In genomic region chr6:32845381-32845884, GRCh38 we compare ENCODE assay signal across 8 cellular contexts. TPM values are rescaled to one million over a fixed set of nuclear protein-coding genes. Genes with fewer than 3 reads are reported as not detected.
DNase-seq lines count a peak whose midpoint lies in the region; ATAC-seq, FAIRE-seq and TF ChIP-seq lines count a peak whose summit lies in the region.

No MANE protein-coding gene starts in this region.

- peaks cover 41% of the 10 kb centered on the region for H3K79me2 ChIP-seq in MM.1S (ENCODE audit: low read length)

- TF ChIP-seq CTCF in MM.1S (IDR thresholded peaks at IDR 0.05; ENCODE audit: low read length) = no peak

- DNase-seq in CD4-positive, alpha-beta memory T cell = peak; percentile 43 to 76 (median 57)
- DNase-seq in MM.1S (peak; percentile 33), G401 (ENCODE audit: low spot score) (no peak), HTR-8/SVneo (ENCODE audit: insufficient read length, low spot score) (no peak), NCI-H510A treated with DMSO at 0.1 percent for 48 hours (lab: John Stamatoyannopoulos, UW) (no peak)
- DNase-seq in activated naive CD4-positive, alpha-beta T cell treated with anti-CD3 and anti-CD28 coated beads, Interleukin-2, amount 10 ng/mL, durations not matched to agents 7 days and 5 days = peak; percentile 69
- DNase-seq in natural killer cell treated with Interleukin-12 subunit alpha and Interleukin-12 subunit beta and Interleukin-15 and Interleukin-18, amount 100 ng/mL, for 72 hours (ENCODE audit: low spot score) = peak; percentile 74

- peak overlapping the region; percentile 94 to 100 (median 97) for H3K4me3 Mint-ChIP-seq in CD4-positive, alpha-beta memory T cell
- H3K4me3 Mint-ChIP-seq in activated naive CD4-positive, alpha-beta T cell treated with anti-CD3 and anti-CD28 coated beads, Interleukin-2, amount 10 ng/mL, durations not matched to agents 7 days and 5 days = peak overlapping the region; percentile 98
- peak overlapping the region; percentile 95 for H3K4me3 Mint-ChIP-seq in natural killer cell treated with Interleukin-12 subunit alpha and Interleukin-12 subunit beta and Interleukin-15 and Interleukin-18, amount 100 ng/mL, for 72 hours

- peak overlapping the region; percentile 99 to 100 (median 99) for H3K27ac Mint-ChIP-seq in CD4-positive, alpha-beta memory T cell
- peak overlapping the region; percentile 100 for H3K27ac Mint-ChIP-seq in activated naive CD4-positive, alpha-beta T cell treated with anti-CD3 and anti-CD28 coated beads, Interleukin-2, amount 10 ng/mL, durations not matched to agents 7 days and 5 days
- H3K27ac Mint-ChIP-seq in natural killer cell treated with Interleukin-12 subunit alpha and Interleukin-12 subunit beta and Interleukin-15 and Interleukin-18, amount 100 ng/mL, for 72 hours = peak overlapping the region; percentile 98 to 100

- H4K20me1 ChIP-seq in MM.1S (ENCODE audit: insufficient read depth, low read length) = no peaks in the 10 kb centered on the region

- FAIRE-seq in HTR-8/SVneo (lab: Jason Lieb, UNC) = no peak

- H3K4me1 Mint-ChIP-seq in CD4-positive, alpha-beta memory T cell = peaks cover 61 to 97% (median 71%) of the 10 kb centered on the region in 4 donors
- H3K4me1 Mint-ChIP-seq in activated naive CD4-positive, alpha-beta T cell treated with anti-CD3 and anti-CD28 coated beads, Interleukin-2, amount 10 ng/mL, durations not matched to agents 7 days and 5 days = peaks cover 78% of the 10 kb centered on the region
- peaks cover 81 to 85% of the 10 kb centered on the region in 2 donors for H3K4me1 Mint-ChIP-seq in natural killer cell treated with Interleukin-12 subunit alpha and Interleukin-12 subunit beta and Interleukin-15 and Interleukin-18, amount 100 ng/mL, for 72 hours (ENCODE audit: low read depth in 2 of 2)

- H3K9ac ChIP-seq in MM.1S (ENCODE audit: low read length) = peak overlapping the region; percentile 81; the same call in 1 of the 2 replicates

- ATAC-seq in natural killer cell treated with Interleukin-12 subunit alpha and Interleukin-12 subunit beta and Interleukin-15 and Interleukin-18, amount 100 ng/mL, for 72 hours = peak in 1 of 2 donors; percentile 1
- no peak for ATAC-seq in HG03439 (IDR thresholded peaks at IDR 0.05; ENCODE audit: unreplicated experiment)

- H3K9me3 ChIP-seq in CD4-positive, alpha-beta memory T cell (ENCODE audit: control insufficient read depth in 1 of 2, low read length in 2 of 2) = no peaks in the 10 kb centered on the region
- no peaks in the 10 kb centered on the region for H3K9me3 ChIP-seq in MM.1S (replicated peaks; ENCODE audit: insufficient read depth, low read length)

- CTCF ChIA-PET in CD4-positive, alpha-beta memory T cell (lab: Charles Lee; ENCODE audit: partially characterized antibody) = interaction anchor here (0.8 to 11.2 kb wide), 13 partner anchors 12 to 139 kb away, joined by 3 to 480 read pairs (median 4); partner anchors contain the start of genes PSMB9 and TAP1
- CTCF ChIA-PET in activated naive CD4-positive, alpha-beta T cell treated with anti-CD3 and anti-CD28 coated beads, Interleukin-2, amount 10 ng/mL, durations not matched to agents 7 days and 5 days (lab: Charles Lee) = interaction anchor here (0.8 to 3.1 kb wide), 7 partner anchors 9 to 139 kb away, joined by 3 to 46 read pairs (median 4); partner anchors contain the start of genes HLA-DMA, PSMB9 and TAP1

- H3K9me2 ChIP-seq in MM.1S (replicated peaks; ENCODE audit: insufficient read depth, low read length) = no peaks in the 10 kb centered on the region

- H3K36me3 ChIP-seq in CD4-positive, alpha-beta memory T cell (ENCODE audit: insufficient read depth, low read length) = peaks cover 63% of the 10 kb centered on the region
- H3K36me3 ChIP-seq in MM.1S (replicated peaks; ENCODE audit: insufficient read depth, low read length) = 0 out of 2 replicates have a peak, but pooled peaks cover 1% of the 10 kb centered on the region

- peak overlapping the region; percentile 82 for H3K4me2 ChIP-seq in MM.1S (ENCODE audit: low read depth, low read length)

- peak overlapping the region; percentile 89 to 98 for H3K4me3 ChIP-seq in CD4-positive, alpha-beta memory T cell (ENCODE audit: low read length in 2 of 2)
- H3K4me3 ChIP-seq in MM.1S (ENCODE audit: low read length) = peak overlapping the region; percentile 88

- POLR2A ChIA-PET in CD4-positive, alpha-beta memory T cell (lab: Charles Lee; ENCODE audit: partially characterized antibody) = interaction anchor here (0.7 to 11.6 kb wide), 31 partner anchors 8 to 1270 kb away, joined by 3 to 1160 read pairs (median 8); partner anchors contain the start of genes B3GALT4, BAG6, BRD2 and GPSM3

- H3K4me1 ChIP-seq in CD4-positive, alpha-beta memory T cell (ENCODE audit: insufficient read depth, low read length) = peaks cover 79% of the 10 kb centered on the region
- H3K4me1 ChIP-seq in MM.1S (ENCODE audit: low read length) = peaks cover 21% of the 10 kb centered on the region

- H3F3A ChIP-seq in MM.1S (ENCODE audit: insufficient read depth, low read length) = peaks cover 23% of the 10 kb centered on the region

- no peaks in the 10 kb centered on the region for H3K27me3 Mint-ChIP-seq in CD4-positive, alpha-beta memory T cell
- H3K27me3 Mint-ChIP-seq in activated naive CD4-positive, alpha-beta T cell treated with anti-CD3 and anti-CD28 coated beads, Interleukin-2, amount 10 ng/mL, durations not matched to agents 7 days and 5 days = no peaks in the 10 kb centered on the region
- no peaks in the 10 kb centered on the region for H3K27me3 Mint-ChIP-seq in natural killer cell treated with Interleukin-12 subunit alpha and Interleukin-12 subunit beta and Interleukin-15 and Interleukin-18, amount 100 ng/mL, for 72 hours

- H3K9me3 Mint-ChIP-seq in CD4-positive, alpha-beta memory T cell = no peaks in the 10 kb centered on the region
- no peaks in the 10 kb centered on the region for H3K9me3 Mint-ChIP-seq in activated naive CD4-positive, alpha-beta T cell treated with anti-CD3 and anti-CD28 coated beads, Interleukin-2, amount 10 ng/mL, durations not matched to agents 7 days and 5 days
- H3K9me3 Mint-ChIP-seq in natural killer cell treated with Interleukin-12 subunit alpha and Interleukin-12 subunit beta and Interleukin-15 and Interleukin-18, amount 100 ng/mL, for 72 hours = no peaks in the 10 kb centered on the region

- H3K36me3 Mint-ChIP-seq in CD4-positive, alpha-beta memory T cell = peaks cover 78 to 92% of the 10 kb centered on the region in 2 donors
- H3K36me3 Mint-ChIP-seq in activated naive CD4-positive, alpha-beta T cell treated with anti-CD3 and anti-CD28 coated beads, Interleukin-2, amount 10 ng/mL, durations not matched to agents 7 days and 5 days = peaks cover 89% of the 10 kb centered on the region
- peaks cover 78% of the 10 kb centered on the region for H3K36me3 Mint-ChIP-seq in natural killer cell treated with Interleukin-12 subunit alpha and Interleukin-12 subunit beta and Interleukin-15 and Interleukin-18, amount 100 ng/mL, for 72 hours

- in situ Hi-C loops in G401 (cut with HindIII; ENCODE audit: low sequenced_read_pairs) = no loop called here

- H3K27me3 ChIP-seq in CD4-positive, alpha-beta memory T cell (ENCODE audit: insufficient read depth, low read length) = no peaks in the 10 kb centered on the region
- H3K27me3 ChIP-seq in MM.1S (replicated peaks; ENCODE audit: insufficient read depth, low read length) = no peaks in the 10 kb centered on the region

- intact Hi-C loops in CD4-positive, alpha-beta memory T cell (cut with micrococcal nuclease) = loop anchor here (2.0 to 10.0 kb wide), 2 partner anchors 49 to 1191 kb away; partner anchors contain the start of genes APOM and BAG6

- H3K27ac ChIP-seq in CD4-positive, alpha-beta memory T cell (ENCODE audit: low read depth, low read length) = peak overlapping the region; percentile 99
- H3K27ac ChIP-seq in MM.1S (ENCODE audit: low read length) = peak overlapping the region; percentile 87

- no peak overlapping the region for H2AFZ ChIP-seq in MM.1S (ENCODE audit: low read length)

RNA-seq across cellular contexts. Expression of gene PSMB8, which starts 1.6 kb away (rescaled TPM):
- 100 to 1,000 TPM; 134 to 138 TPM for total RNA-seq in CD4-positive, alpha-beta memory T cell
- polyA plus RNA-seq in CD4-positive, alpha-beta memory T cell = 100 to 1,000 TPM; 363 to 426 TPM
- 100 to 1,000 TPM; 259 to 356 TPM for total RNA-seq in natural killer cell treated with Interleukin-12 subunit alpha and Interleukin-12 subunit beta and Interleukin-15 and Interleukin-18, amount 100 ng/mL, for 72 hours
- total RNA-seq in G401 (2014; rRNA removed; shearing (Covaris generic)) = not detected in 2 replicates

RNA-seq across cellular contexts. Expression of gene TAP2, which starts 6.9 kb away (rescaled TPM):
- total RNA-seq in CD4-positive, alpha-beta memory T cell = 100 to 1,000 TPM; 106 to 112 TPM
- polyA plus RNA-seq in CD4-positive, alpha-beta memory T cell = 10 to 100 TPM; 11.0 to 16.5 TPM
- total RNA-seq in natural killer cell treated with Interleukin-12 subunit alpha and Interleukin-12 subunit beta and Interleukin-15 and Interleukin-18, amount 100 ng/mL, for 72 hours = 100 to 1,000 TPM; 220 to 252 TPM
- 8.9 and 14.5 TPM in 2 replicates for total RNA-seq in G401 (2014; rRNA removed; shearing (Covaris generic))

RNA-seq across cellular contexts. Expression of gene TAP1, which starts 8.1 kb away (rescaled TPM):
- 100 to 1,000 TPM; 136 to 141 TPM for total RNA-seq in CD4-positive, alpha-beta memory T cell
- 100 to 1,000 TPM; 300 to 324 TPM for polyA plus RNA-seq in CD4-positive, alpha-beta memory T cell
- total RNA-seq in natural killer cell treated with Interleukin-12 subunit alpha and Interleukin-12 subunit beta and Interleukin-15 and Interleukin-18, amount 100 ng/mL, for 72 hours = 100 to 1,000 TPM; 512 to 588 TPM
- 33.4 and 41.3 TPM in 2 replicates for total RNA-seq in G401 (2014; rRNA removed; shearing (Covaris generic))

RNA-seq across cellular contexts. Expression of gene PSMB9, which starts 8.6 kb away (rescaled TPM):
- total RNA-seq in CD4-positive, alpha-beta memory T cell = 100 to 1,000 TPM; 141 to 144 TPM
- polyA plus RNA-seq in CD4-positive, alpha-beta memory T cell = 100 to 1,000 TPM; 501 to 763 TPM
- 100 to 1,000 TPM; 212 to 401 TPM for total RNA-seq in natural killer cell treated with Interleukin-12 subunit alpha and Interleukin-12 subunit beta and Interleukin-15 and Interleukin-18, amount 100 ng/mL, for 72 hours
- total RNA-seq in G401 (2014; rRNA removed; shearing (Covaris generic)) = 20.2 and 26.0 TPM in 2 replicates

RNA-seq across cellular contexts. Expression of gene HLA-DOB, which starts 28.6 kb away (rescaled TPM):
- 1 to 10 TPM in 1 of 2 experiments, under 1 TPM in 1; 0.61 to 1.1 TPM for total RNA-seq in CD4-positive, alpha-beta memory T cell
- 1 to 10 TPM in 1 of 2 donors, under 1 TPM in 1; 0.22 to 2.8 TPM for polyA plus RNA-seq in CD4-positive, alpha-beta memory T cell
- 10 to 100 TPM in 1 of 2 donors, 1 to 10 TPM in 1; 3.3 to 13.9 TPM for total RNA-seq in natural killer cell treated with Interleukin-12 subunit alpha and Interleukin-12 subunit beta and Interleukin-15 and Interleukin-18, amount 100 ng/mL, for 72 hours
- total RNA-seq in G401 (2014; rRNA removed; shearing (Covaris generic)) = not detected in 2 replicates

Comparison
In these comparisons a context has a peak if more than half of its experiments do, and no peak if none do; other contexts are left out.
1. DNase-seq: peak in CD4-positive, alpha-beta memory T cell (5 of 5), MM.1S (single experiment), activated naive CD4-positive, alpha-beta T cell treated with anti-CD3 and anti-CD28 coated beads, Interleukin-2, amount 10 ng/mL, durations not matched to agents 7 days and 5 days (single experiment) and natural killer cell treated with Interleukin-12 subunit alpha and Interleukin-12 subunit beta and Interleukin-15 and Interleukin-18, amount 100 ng/mL, for 72 hours (single experiment); none in G401 (single experiment), HTR-8/SVneo (single experiment) and NCI-H510A treated with DMSO at 0.1 percent for 48 hours (single experiment).
2. RNA of gene PSMB8, which starts 1.6 kb away (total RNA-seq): 259 to 356 TPM in natural killer cell treated with Interleukin-12 subunit alpha and Interleukin-12 subunit beta and Interleukin-15 and Interleukin-18, amount 100 ng/mL, for 72 hours and 134 to 138 TPM in CD4-positive, alpha-beta memory T cell; not detected in G401; every median in the first group is over 100 times any median in the second.
3. Peak in every context shown above with its lines, with median percentiles within 50 percentile points of each other: H3K27ac Mint-ChIP-seq and H3K4me3 Mint-ChIP-seq.